23 cellular contexts compared by ENCODE assay signal in genomic region chr5:65050140-65050539, GRCh38.
DNase-seq lines count a peak whose midpoint lies in the region; ATAC-seq and TF ChIP-seq lines count a peak whose summit lies in the region.
"Had no signal": no experiment of that assay in that cellular context is flagged by ENCODE, and none has a peak within 500 bp of the region (broad histone marks: within the 10 kb centered on the region; RNA-seq: fewer than 3 reads in every experiment).

No MANE protein-coding gene starts in this region.

- no peak for TF ChIP-seq CTCF in MM.1S (IDR thresholded peaks at IDR 0.05; ENCODE audit: low read length)

- H3F3A ChIP-seq in MM.1S (ENCODE audit: insufficient read depth, low read length) = peaks cover 12% of the 10 kb centered on the region

- H3K27me3 ChIP-seq in MM.1S (replicated peaks; ENCODE audit: insufficient read depth, low read length) = no peaks in the 10 kb centered on the region
- H3K27me3 ChIP-seq: dorsolateral prefrontal cortex, gastrocnemius medialis, testis had no signal

- H3K4me2 ChIP-seq in MM.1S (ENCODE audit: low read depth, low read length) = peak overlapping the region; percentile 46

- no peaks in the 10 kb centered on the region for H3K9me2 ChIP-seq in MM.1S (replicated peaks; ENCODE audit: insufficient read depth, low read length)

- H3K9me3 ChIP-seq in MM.1S (replicated peaks; ENCODE audit: insufficient read depth, low read length) = no peaks in the 10 kb centered on the region
- H3K9me3 ChIP-seq: gastrocnemius medialis, testis had no signal

- peak; percentile 39 for DNase-seq in MM.1S
- DNase-seq in activated CD4-positive, CD25-positive, alpha-beta regulatory T cell treated with anti-CD3 and anti-CD28 coated beads, Interleukin-2, amount 50 U/mL, for 72 hours = no peak
- DNase-seq in epidermal melanocyte (ENCODE audit: insufficient read length, low spot score) = no peak
- DNase-seq: activated CD4-positive, alpha-beta T cell treated with anti-CD3 and anti-CD28 coated beads, Interleukin-2, amount 10 ng/mL, durations not matched to agents 24 days and 14 days; activated CD8-positive, alpha-beta memory T cell treated with anti-CD3 and anti-CD28 coated beads, Interleukin-2, amount 50 U/mL, for 4 hours; activated effector memory CD4-positive, alpha-beta T cell treated with anti-CD3 and anti-CD28 coated beads, Interleukin-2, amount 50 U/mL, for 16 hours; caudate nucleus; CD4-positive, alpha-beta T cell; dorsolateral prefrontal cortex; gastrocnemius medialis; Karpas-422; naive B cell; NCI-H2171; NCI-H526 treated with DMSO at 0.1 percent for 48 hours; OCI-M1; right cardiac atrium; SHP77 treated with DMSO at 0.1 percent for 48 hours; testis had no signal

- no peak overlapping the region for H3K9ac ChIP-seq in MM.1S (ENCODE audit: low read length)

- peaks cover 28% of the 10 kb centered on the region for H3K4me1 ChIP-seq in MM.1S (ENCODE audit: low read length)
- H3K4me1 ChIP-seq: gastrocnemius medialis, testis had no signal

- H4K20me1 ChIP-seq in MM.1S (ENCODE audit: insufficient read depth, low read length) = no peaks in the 10 kb centered on the region

- H3K4me3 ChIP-seq in MM.1S (ENCODE audit: low read length) = no peak overlapping the region
- H3K4me3 ChIP-seq: dorsolateral prefrontal cortex, gastrocnemius medialis, testis had no signal

- peak overlapping the region; percentile 37; the same call in 1 of the 2 replicates for H3K27ac ChIP-seq in MM.1S (ENCODE audit: low read length)
- H3K27ac ChIP-seq: dorsolateral prefrontal cortex, gastrocnemius medialis, testis had no signal

- ATAC-seq in GM18498 (IDR thresholded peaks at IDR 0.05; ENCODE audit: unreplicated experiment) = peak; percentile 46
- ATAC-seq in GM19452 (IDR thresholded peaks at IDR 0.05; ENCODE audit: unreplicated experiment) = peak; percentile 44
- ATAC-seq in HG02798 (IDR thresholded peaks at IDR 0.05; ENCODE audit: poor library complexity, unreplicated experiment) = peak; percentile 38
- ATAC-seq in HG02759 (IDR thresholded peaks at IDR 0.05; ENCODE audit: unreplicated experiment) = no peak
- no peak for ATAC-seq in GM21825 (IDR thresholded peaks at IDR 0.05; ENCODE audit: unreplicated experiment)
- ATAC-seq: gastrocnemius medialis, right cardiac atrium had no signal

- H3K79me2 ChIP-seq in MM.1S (ENCODE audit: low read length) = no peaks in the 10 kb centered on the region

- H2AFZ ChIP-seq in MM.1S (ENCODE audit: low read length) = peak overlapping the region; percentile 47

- H3K36me3 ChIP-seq in MM.1S (replicated peaks; ENCODE audit: insufficient read depth, low read length) = no peaks in the 10 kb centered on the region
- H3K36me3 ChIP-seq: gastrocnemius medialis had no signal

Comparison
In these comparisons a context has a peak if more than half of its experiments do, and no peak if none do; other contexts are left out.
1. ATAC-seq: peak in GM18498 (single experiment), GM19452 (single experiment) and HG02798 (single experiment); none in HG02759 (single experiment) and GM21825 (single experiment).